21 cellular contexts compared by ENCODE assay signal in the genomic region with DNA sequence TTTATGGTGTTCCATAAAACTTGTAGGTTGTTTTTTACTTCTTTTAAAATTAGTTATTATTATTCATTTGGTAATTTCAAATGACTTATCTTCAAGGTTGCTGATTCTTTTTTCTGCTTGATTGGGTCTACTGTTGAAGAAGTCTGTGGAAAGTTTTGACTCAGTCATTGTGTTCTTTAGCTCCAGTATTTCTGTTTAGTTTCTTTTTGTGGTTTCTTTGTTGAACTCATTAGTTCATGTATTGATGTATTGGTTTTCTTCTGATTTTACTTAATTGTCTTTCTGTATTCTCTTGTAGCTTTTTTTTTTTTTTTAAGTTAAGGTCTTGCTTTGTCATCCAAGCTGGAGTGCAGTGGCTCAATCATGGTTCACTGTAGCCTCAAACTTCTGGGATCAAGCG.
DNase-seq lines count a peak whose midpoint lies in the region; ATAC-seq and TF ChIP-seq lines count a peak whose summit lies in the region.
"Had no signal": no experiment of that assay in that cellular context is flagged by ENCODE, and none has a peak within 500 bp of the region (broad histone marks: within the 10 kb centered on the region; RNA-seq: fewer than 3 reads in every experiment).

No MANE protein-coding gene starts in this region.

- DNase-seq in GM06990 (ENCODE audit: extremely low read depth, insufficient read length) (peak; percentile 50), GM12865 (ENCODE audit: low read depth) (peak; percentile 62), SK-N-MC (ENCODE audit: low read depth, low spot score) (no peak), nephron progenitor cell (no peak), iPS-NIHi11 (ENCODE audit: low spot score) (no peak)
- no peak for DNase-seq in activated CD8-positive, alpha-beta memory T cell treated with anti-CD3 and anti-CD28 coated beads for 24 hours
- DNase-seq: 8988T; ACHN; AML-193; C1 segment of cervical spinal cord; Calu3; CD4-positive, alpha-beta memory T cell; COR-L47; DMS53; DMS79 treated with DMSO at 0.1 percent for 48 hours; GF-D8; GM23248; H7; HCEC 1CT had no signal

- H3K27ac ChIP-seq in SK-N-MC, result peak overlapping the region; percentile 86
- H3K27ac ChIP-seq: A549, GM23248 had no signal

- H3K27me3 Mint-ChIP-seq in nephron progenitor cell (ENCODE audit: low read depth, poor library complexity), result no peaks in the 10 kb centered on the region
- H3K27me3 Mint-ChIP-seq: CD4-positive, alpha-beta memory T cell had no signal

- H3K4me3 Mint-ChIP-seq in nephron progenitor cell, result no peak overlapping the region
- H3K4me3 Mint-ChIP-seq: CD4-positive, alpha-beta memory T cell had no signal

- TF ChIP-seq CTCF in GM06990 (IDR thresholded peaks at IDR 0.05; ENCODE audit: insufficient read depth, low read length, poor library complexity, severe bottlenecking) (no peak), GM12865 (IDR thresholded peaks at IDR 0.05; ENCODE audit: insufficient read depth, low read depth, low read length, missing control alignments) (no peak), nephron progenitor cell (IDR thresholded peaks at IDR 0.05) (no peak)

- no peak overlapping the region for H3K4me3 ChIP-seq in GM06990 (replicated peaks; ENCODE audit: low read depth, low read length)
- H3K4me3 ChIP-seq in GM12865 (ENCODE audit: low read depth, low read length), result no peak overlapping the region
- peak overlapping the region; percentile 43; the same call in 1 of the 2 replicates for H3K4me3 ChIP-seq in SK-N-MC
- H3K4me3 ChIP-seq: A549, GM23248 had no signal

- H3K4me1 Mint-ChIP-seq in nephron progenitor cell, result no peaks in the 10 kb centered on the region
- H3K4me1 Mint-ChIP-seq: CD4-positive, alpha-beta memory T cell had no signal

- no peaks in the 10 kb centered on the region for H3K9me3 ChIP-seq in SK-N-MC (ENCODE audit: low read depth, low read length)
- H3K9me3 ChIP-seq: A549 had no signal

- ATAC-seq in HG02588 (IDR thresholded peaks at IDR 0.05; ENCODE audit: unreplicated experiment), result no peak
- ATAC-seq: A549 had no signal

- no peak overlapping the region for H3K9ac ChIP-seq in SK-N-MC (ENCODE audit: insufficient read length)
- H3K9ac ChIP-seq: GM23248 had no signal

- no peaks in the 10 kb centered on the region for H3K9me3 Mint-ChIP-seq in nephron progenitor cell

- H3K27me3 ChIP-seq in GM06990 (replicated peaks; ENCODE audit: control insufficient read depth, insufficient read depth, low read length), result no peaks in the 10 kb centered on the region

- H3K36me3 Mint-ChIP-seq in nephron progenitor cell (ENCODE audit: low read depth), result no peaks in the 10 kb centered on the region
- H3K36me3 Mint-ChIP-seq: CD4-positive, alpha-beta memory T cell had no signal

- no peaks in the 10 kb centered on the region; the same call in 1 of the 2 replicates for H3K36me3 ChIP-seq in GM06990 (ENCODE audit: control insufficient read depth, insufficient read depth, low read length)
- no peaks in the 10 kb centered on the region for H3K36me3 ChIP-seq in SK-N-MC (ENCODE audit: insufficient read depth, low read length)

- H3K27ac Mint-ChIP-seq in nephron progenitor cell, result peak overlapping the region; percentile 17
- H3K27ac Mint-ChIP-seq: CD4-positive, alpha-beta memory T cell had no signal

Comparison
In these comparisons a context has a peak if more than half of its experiments do, and no peak if none do; other contexts are left out.
1. DNase-seq: peak in GM06990 (single experiment) and GM12865 (single experiment); none in SK-N-MC (single experiment), nephron progenitor cell (single experiment), iPS-NIHi11 (single experiment) and activated CD8-positive, alpha-beta memory T cell treated with anti-CD3 and anti-CD28 coated beads for 24 hours (single experiment).